ENCODE assay signal across 11 cellular contexts in genomic region chr2:85796549-85797262, GRCh38. TPM values are rescaled to one million over a fixed set of nuclear protein-coding genes. Genes with fewer than 3 reads are reported as not detected.
DNase-seq lines count a peak whose midpoint lies in the region; ATAC-seq and TF ChIP-seq lines count a peak whose summit lies in the region.
"Had no signal": no experiment of that assay in that cellular context is flagged by ENCODE, and none has a peak within 500 bp of the region (broad histone marks: within the 10 kb centered on the region; RNA-seq: fewer than 3 reads in every experiment).

No MANE protein-coding gene starts in this region.

- DNase-seq in NCI-H2107 treated with DMSO at 0.1 percent for 48 hours (lab: John Stamatoyannopoulos, UW; ENCODE audit: unreplicated experiment) = peak; percentile 23
- no peak for DNase-seq in NCI-H2107 (lab: John Stamatoyannopoulos, UW)
- DNase-seq in esophagus muscularis mucosa (ENCODE audit: extremely low spot score) = no peak
- peak; percentile 22 for DNase-seq in middle frontal gyrus (ENCODE audit: extremely low spot score, low spot score)
- peak; percentile 28 to 44 for DNase-seq in uterus
- no peak for DNase-seq in activated T-cell treated with anti-CD3 and anti-CD28 coated beads, Interleukin-2, amount 50 U/mL, for 72 hours
- no peak for DNase-seq in NCI-H510A treated with DMSO at 0.1 percent for 48 hours (lab: John Stamatoyannopoulos, UW)
- DNase-seq: stimulated activated CD4-positive, alpha-beta T cell treated with anti-CD3 and anti-CD28 coated beads, Interleukin-2, amount 100 ng/mL, for 24 hours had no signal

- H3K36me3 ChIP-seq in esophagus muscularis mucosa (peaks cover 0 to 3% (median under 1%) of the 10 kb centered on the region in 4 donors), uterus (no peaks in the 10 kb centered on the region)

- no peaks in the 10 kb centered on the region for H3K27me3 ChIP-seq in esophagus muscularis mucosa
- H3K27me3 ChIP-seq in uterus = no peaks in the 10 kb centered on the region

- no peak for TF ChIP-seq CTCF in esophagus muscularis mucosa (IDR thresholded peaks at IDR 0.05)
- TF ChIP-seq CTCF in uterus (IDR thresholded peaks at IDR 0.05) = no peak

- peak overlapping the region in 1 of 4 donors; percentile 4 for H3K4me3 ChIP-seq in esophagus muscularis mucosa
- H3K4me3 ChIP-seq in uterus = no peak overlapping the region

- H3K4me1 ChIP-seq in esophagus muscularis mucosa = peaks cover 61 to 63% (median 63%) of the 10 kb centered on the region in 4 donors
- H3K4me1 ChIP-seq in uterus = peaks cover 5 to 41% of the 10 kb centered on the region in 2 donors

- TF ChIP-seq EP300 in esophagus muscularis mucosa (IDR thresholded peaks at IDR 0.05) = no peak

- H3K4me3 Mint-ChIP-seq in activated T-cell treated with anti-CD3 and anti-CD28 coated beads, Interleukin-2, amount 50 U/mL, for 72 hours = no peak overlapping the region

- H3K36me3 Mint-ChIP-seq in activated T-cell treated with anti-CD3 and anti-CD28 coated beads, Interleukin-2, amount 50 U/mL, for 72 hours (ENCODE audit: insufficient read depth in 2 of 2) = peaks cover 1 to 3% of the 10 kb centered on the region in 2 donors

- peaks cover 3 to 6% of the 10 kb centered on the region in 2 donors for H3K9me3 Mint-ChIP-seq in activated T-cell treated with anti-CD3 and anti-CD28 coated beads, Interleukin-2, amount 50 U/mL, for 72 hours

- H3K27me3 Mint-ChIP-seq in activated T-cell treated with anti-CD3 and anti-CD28 coated beads, Interleukin-2, amount 50 U/mL, for 72 hours (ENCODE audit: low read depth) = peaks cover 16% of the 10 kb centered on the region

- ATAC-seq in HG02759 (IDR thresholded peaks at IDR 0.05; ENCODE audit: unreplicated experiment) = no peak
- ATAC-seq in activated T-cell treated with anti-CD3 and anti-CD28 coated beads, Interleukin-2, amount 50 U/mL, for 72 hours (replicated peaks in 1 of 2) = no peak
- ATAC-seq: HCT116 had no signal

- TF ChIP-seq POLR2A in esophagus muscularis mucosa (IDR thresholded peaks at IDR 0.05; ENCODE audit: low read depth) (no peak), uterus (IDR thresholded peaks at IDR 0.05) (no peak)

- H3K9me3 ChIP-seq in esophagus muscularis mucosa = peaks cover 0 to 6% (median 0%) of the 10 kb centered on the region in 4 donors
- no peaks in the 10 kb centered on the region for H3K9me3 ChIP-seq in uterus

- peak overlapping the region; percentile 71 to 87 (median 79) for H3K27ac ChIP-seq in esophagus muscularis mucosa (replicated peaks in 1 of 4)
- H3K27ac ChIP-seq in uterus = peak overlapping the region; percentile 49 to 84

- peaks cover 14% of the 10 kb centered on the region for H3K4me1 Mint-ChIP-seq in activated T-cell treated with anti-CD3 and anti-CD28 coated beads, Interleukin-2, amount 50 U/mL, for 72 hours (ENCODE audit: low read depth)

- intact Hi-C loops in esophagus muscularis mucosa (cut with DNase I) = no loop called here
- intact Hi-C loops in uterus (cut with DNase I; ENCODE audit: low total_unique reads) = loop anchor here (5.0 kb wide), 1 partner anchor 64 kb away; no protein-coding TSS in a partner anchor

- H3K27ac Mint-ChIP-seq in activated T-cell treated with anti-CD3 and anti-CD28 coated beads, Interleukin-2, amount 50 U/mL, for 72 hours = no peak overlapping the region

- 66% methylated on average over 18 of the region's 18 CpGs for WGBS in esophagus muscularis mucosa

RNA-seq across cellular contexts. Expression of gene ATOH8, which starts 42.9 kb away (rescaled TPM):
- total RNA-seq in esophagus muscularis mucosa = 100 to 1,000 TPM in 1 of 4 donors, 10 to 100 TPM in 3; 41.1 to 124 (median 62.5) TPM
- total RNA-seq in uterus = 10 to 100 TPM; 13.2 to 83.0 (median 45.3) TPM
- not detected for total RNA-seq in activated T-cell treated with anti-CD3 and anti-CD28 coated beads, Interleukin-2, amount 50 U/mL, for 72 hours
- total RNA-seq: activated CD8-positive, alpha-beta memory T cell treated with anti-CD3 and anti-CD28 coated beads for 36 hours had no signal

Comparison
In these comparisons a context has a peak if more than half of its experiments do, and no peak if none do; other contexts are left out.
1. DNase-seq: peak in NCI-H2107 treated with DMSO at 0.1 percent for 48 hours (single experiment), middle frontal gyrus (single experiment) and uterus (2 of 2); none in NCI-H2107 (single experiment), esophagus muscularis mucosa (single experiment), activated T-cell treated with anti-CD3 and anti-CD28 coated beads, Interleukin-2, amount 50 U/mL, for 72 hours (0 of 2) and NCI-H510A treated with DMSO at 0.1 percent for 48 hours (single experiment).
2. RNA of gene ATOH8, which starts 42.9 kb away (total RNA-seq): 41.1 to 124 TPM in esophagus muscularis mucosa and 13.2 to 83.0 TPM in uterus; not detected in activated T-cell treated with anti-CD3 and anti-CD28 coated beads, Interleukin-2, amount 50 U/mL, for 72 hours; every median in the first group is over 10 times any median in the second.